Comparison of ENCODE assay signal across 1 cellular context in the genomic region with DNA sequence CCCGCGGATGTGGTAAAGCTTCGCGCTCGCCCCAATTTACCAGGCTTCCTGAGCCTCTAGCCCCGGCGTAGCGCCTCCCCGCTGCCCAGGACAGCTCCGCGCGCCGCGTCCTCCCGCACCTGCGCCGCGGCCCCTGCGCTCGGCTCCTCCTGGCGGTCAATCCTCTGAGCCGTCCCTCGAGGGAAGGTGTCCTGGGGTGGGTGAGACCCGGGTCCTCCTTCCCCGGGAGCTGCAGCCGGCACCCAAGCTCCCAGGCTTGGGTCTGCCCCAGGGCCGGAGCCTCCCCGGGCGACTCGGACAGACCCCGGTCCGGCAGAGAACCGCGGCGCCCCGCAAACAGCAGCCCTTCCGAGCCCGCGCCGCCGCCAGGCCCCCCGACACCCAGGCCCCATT.
TF ChIP-seq lines count a peak whose summit lies in the region.

No MANE protein-coding gene starts in this region.

TF ChIP-seq in K562, 482 proteins besides CTCF, POLR2A, EP300 and RAD21 (continued from another document and continues in another):
- TF ChIP-seq ZNF282 (CRISPR knock-in tag; IDR thresholded peaks at IDR 0.05) (0 out of 2 replicates have a peak, but pooled peaks have one; percentile 8), EP400 (IDR thresholded peaks at IDR 0.05) (peak; percentile 13; the same call in 1 of the 2 replicates), XRCC5 (IDR thresholded peaks at IDR 0.05; ENCODE audit: low read depth, low read length) (0 out of 2 replicates have a peak, but pooled peaks have one; percentile 50), RBFOX2 (IDR thresholded peaks at IDR 0.05; ENCODE audit: low read depth, low read length) (no peak; the same call in 1 of the 2 replicates), MED1 (CRISPR knock-in tag; IDR thresholded peaks at IDR 0.05; ENCODE audit: borderline replicate concordance) (no peak), CREM (IDR thresholded peaks at IDR 0.05; ENCODE audit: low read depth) (peak; percentile 49; the same call in 1 of the 2 replicates), TAF1 (IDR thresholded peaks at IDR 0.05; ENCODE audit: control insufficient read depth, extremely low read depth, insufficient read depth, low read length, severe bottlenecking) (peak; percentile 20), RUNX1 (IDR thresholded peaks at IDR 0.05; ENCODE audit: low read depth) (0 out of 2 replicates have a peak, but pooled peaks have one; percentile 50), DNMT1 (IDR thresholded peaks at IDR 0.05) (no peak), ZBED1 (IDR thresholded peaks at IDR 0.05) (peak; percentile 74; the same call in 1 of the 2 replicates), PYGO2 (tag; IDR thresholded peaks at IDR 0.05) (no peak)
- TF ChIP-seq, protein P1, sequence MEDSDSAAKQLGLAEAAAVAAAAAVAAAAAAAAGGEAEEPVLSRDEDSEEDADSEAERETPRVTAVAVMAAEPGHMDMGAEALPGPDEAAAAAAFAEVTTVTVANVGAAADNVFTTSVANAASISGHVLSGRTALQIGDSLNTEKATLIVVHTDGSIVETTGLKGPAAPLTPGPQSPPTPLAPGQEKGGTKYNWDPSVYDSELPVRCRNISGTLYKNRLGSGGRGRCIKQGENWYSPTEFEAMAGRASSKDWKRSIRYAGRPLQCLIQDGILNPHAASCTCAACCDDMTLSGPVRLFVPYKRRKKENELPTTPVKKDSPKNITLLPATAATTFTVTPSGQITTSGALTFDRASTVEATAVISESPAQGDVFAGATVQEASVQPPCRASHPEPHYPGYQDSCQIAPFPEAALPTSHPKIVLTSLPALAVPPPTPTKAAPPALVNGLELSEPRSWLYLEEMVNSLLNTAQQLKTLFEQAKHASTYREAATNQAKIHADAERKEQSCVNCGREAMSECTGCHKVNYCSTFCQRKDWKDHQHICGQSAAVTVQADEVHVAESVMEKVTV (CRISPR knock-in tag; IDR thresholded peaks at IDR 0.05): peak; percentile 42; the same call in 1 of the 2 replicates
- TF ChIP-seq, protein P2, sequence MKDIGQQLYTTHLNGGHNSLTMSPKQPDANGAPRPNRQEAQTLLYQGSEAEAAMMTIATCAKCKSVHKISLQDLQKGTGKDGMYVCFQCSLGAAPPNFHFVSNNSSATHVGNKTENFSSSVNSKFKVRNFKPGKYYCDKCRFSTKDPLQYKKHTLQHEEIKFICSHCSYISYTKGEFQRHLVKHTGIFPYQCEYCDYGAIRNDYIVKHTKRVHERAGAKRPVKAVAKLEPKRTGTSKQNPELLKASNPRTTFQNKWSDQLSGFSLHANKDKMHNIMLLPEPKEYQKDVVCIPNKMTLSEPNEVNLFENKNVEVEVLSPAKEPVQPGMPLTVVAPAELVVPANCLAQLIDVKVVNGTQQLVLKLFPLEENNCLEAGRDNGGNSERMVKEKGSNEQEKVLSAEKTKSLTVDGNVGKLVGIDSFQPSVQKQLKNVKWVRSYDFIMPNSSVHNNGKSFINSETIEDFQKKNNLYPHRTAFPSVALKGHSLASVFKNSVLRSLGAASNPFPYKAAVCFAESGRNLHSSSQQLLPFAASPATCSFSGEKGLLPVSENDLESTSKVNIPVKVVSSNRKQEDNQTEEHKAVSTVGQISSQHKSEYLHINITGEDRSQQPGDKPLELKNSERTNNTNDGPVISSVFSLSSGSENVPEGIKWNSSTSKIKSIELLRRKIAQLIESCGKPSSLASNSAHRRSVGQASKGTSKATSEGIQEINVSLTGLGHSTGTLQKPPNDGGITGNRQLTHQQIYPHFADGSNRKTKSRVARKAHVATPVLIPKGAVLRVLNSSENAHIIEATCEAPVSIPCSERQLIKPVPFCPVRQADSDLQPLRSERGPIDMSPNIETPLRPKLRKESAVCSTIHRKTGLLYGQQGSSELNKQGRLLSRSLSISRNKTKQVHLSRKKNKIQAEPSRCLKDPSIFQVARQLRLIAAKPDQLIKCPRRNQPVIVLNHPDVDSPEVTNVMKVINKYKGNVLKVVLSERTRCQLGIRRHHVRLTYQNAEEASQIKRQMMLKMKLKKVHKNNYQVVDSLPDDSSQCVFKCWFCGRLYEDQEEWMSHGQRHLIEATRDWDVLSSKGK (CRISPR knock-in tag; IDR thresholded peaks at IDR 0.05): no peak
- TF ChIP-seq, protein P3, sequence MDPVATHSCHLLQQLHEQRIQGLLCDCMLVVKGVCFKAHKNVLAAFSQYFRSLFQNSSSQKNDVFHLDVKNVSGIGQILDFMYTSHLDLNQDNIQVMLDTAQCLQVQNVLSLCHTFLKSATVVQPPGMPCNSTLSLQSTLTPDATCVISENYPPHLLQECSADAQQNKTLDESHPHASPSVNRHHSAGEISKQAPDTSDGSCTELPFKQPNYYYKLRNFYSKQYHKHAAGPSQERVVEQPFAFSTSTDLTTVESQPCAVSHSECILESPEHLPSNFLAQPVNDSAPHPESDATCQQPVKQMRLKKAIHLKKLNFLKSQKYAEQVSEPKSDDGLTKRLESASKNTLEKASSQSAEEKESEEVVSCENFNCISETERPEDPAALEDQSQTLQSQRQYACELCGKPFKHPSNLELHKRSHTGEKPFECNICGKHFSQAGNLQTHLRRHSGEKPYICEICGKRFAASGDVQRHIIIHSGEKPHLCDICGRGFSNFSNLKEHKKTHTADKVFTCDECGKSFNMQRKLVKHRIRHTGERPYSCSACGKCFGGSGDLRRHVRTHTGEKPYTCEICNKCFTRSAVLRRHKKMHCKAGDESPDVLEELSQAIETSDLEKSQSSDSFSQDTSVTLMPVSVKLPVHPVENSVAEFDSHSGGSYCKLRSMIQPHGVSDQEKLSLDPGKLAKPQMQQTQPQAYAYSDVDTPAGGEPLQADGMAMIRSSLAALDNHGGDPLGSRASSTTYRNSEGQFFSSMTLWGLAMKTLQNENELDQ (CRISPR knock-in tag; IDR thresholded peaks at IDR 0.05; ENCODE audit: borderline replicate concordance): no peak
- TF ChIP-seq, protein P4, sequence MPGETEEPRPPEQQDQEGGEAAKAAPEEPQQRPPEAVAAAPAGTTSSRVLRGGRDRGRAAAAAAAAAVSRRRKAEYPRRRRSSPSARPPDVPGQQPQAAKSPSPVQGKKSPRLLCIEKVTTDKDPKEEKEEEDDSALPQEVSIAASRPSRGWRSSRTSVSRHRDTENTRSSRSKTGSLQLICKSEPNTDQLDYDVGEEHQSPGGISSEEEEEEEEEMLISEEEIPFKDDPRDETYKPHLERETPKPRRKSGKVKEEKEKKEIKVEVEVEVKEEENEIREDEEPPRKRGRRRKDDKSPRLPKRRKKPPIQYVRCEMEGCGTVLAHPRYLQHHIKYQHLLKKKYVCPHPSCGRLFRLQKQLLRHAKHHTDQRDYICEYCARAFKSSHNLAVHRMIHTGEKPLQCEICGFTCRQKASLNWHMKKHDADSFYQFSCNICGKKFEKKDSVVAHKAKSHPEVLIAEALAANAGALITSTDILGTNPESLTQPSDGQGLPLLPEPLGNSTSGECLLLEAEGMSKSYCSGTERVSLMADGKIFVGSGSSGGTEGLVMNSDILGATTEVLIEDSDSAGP (CRISPR knock-in tag; IDR thresholded peaks at IDR 0.05): no peak
- TF ChIP-seq, protein P5, sequence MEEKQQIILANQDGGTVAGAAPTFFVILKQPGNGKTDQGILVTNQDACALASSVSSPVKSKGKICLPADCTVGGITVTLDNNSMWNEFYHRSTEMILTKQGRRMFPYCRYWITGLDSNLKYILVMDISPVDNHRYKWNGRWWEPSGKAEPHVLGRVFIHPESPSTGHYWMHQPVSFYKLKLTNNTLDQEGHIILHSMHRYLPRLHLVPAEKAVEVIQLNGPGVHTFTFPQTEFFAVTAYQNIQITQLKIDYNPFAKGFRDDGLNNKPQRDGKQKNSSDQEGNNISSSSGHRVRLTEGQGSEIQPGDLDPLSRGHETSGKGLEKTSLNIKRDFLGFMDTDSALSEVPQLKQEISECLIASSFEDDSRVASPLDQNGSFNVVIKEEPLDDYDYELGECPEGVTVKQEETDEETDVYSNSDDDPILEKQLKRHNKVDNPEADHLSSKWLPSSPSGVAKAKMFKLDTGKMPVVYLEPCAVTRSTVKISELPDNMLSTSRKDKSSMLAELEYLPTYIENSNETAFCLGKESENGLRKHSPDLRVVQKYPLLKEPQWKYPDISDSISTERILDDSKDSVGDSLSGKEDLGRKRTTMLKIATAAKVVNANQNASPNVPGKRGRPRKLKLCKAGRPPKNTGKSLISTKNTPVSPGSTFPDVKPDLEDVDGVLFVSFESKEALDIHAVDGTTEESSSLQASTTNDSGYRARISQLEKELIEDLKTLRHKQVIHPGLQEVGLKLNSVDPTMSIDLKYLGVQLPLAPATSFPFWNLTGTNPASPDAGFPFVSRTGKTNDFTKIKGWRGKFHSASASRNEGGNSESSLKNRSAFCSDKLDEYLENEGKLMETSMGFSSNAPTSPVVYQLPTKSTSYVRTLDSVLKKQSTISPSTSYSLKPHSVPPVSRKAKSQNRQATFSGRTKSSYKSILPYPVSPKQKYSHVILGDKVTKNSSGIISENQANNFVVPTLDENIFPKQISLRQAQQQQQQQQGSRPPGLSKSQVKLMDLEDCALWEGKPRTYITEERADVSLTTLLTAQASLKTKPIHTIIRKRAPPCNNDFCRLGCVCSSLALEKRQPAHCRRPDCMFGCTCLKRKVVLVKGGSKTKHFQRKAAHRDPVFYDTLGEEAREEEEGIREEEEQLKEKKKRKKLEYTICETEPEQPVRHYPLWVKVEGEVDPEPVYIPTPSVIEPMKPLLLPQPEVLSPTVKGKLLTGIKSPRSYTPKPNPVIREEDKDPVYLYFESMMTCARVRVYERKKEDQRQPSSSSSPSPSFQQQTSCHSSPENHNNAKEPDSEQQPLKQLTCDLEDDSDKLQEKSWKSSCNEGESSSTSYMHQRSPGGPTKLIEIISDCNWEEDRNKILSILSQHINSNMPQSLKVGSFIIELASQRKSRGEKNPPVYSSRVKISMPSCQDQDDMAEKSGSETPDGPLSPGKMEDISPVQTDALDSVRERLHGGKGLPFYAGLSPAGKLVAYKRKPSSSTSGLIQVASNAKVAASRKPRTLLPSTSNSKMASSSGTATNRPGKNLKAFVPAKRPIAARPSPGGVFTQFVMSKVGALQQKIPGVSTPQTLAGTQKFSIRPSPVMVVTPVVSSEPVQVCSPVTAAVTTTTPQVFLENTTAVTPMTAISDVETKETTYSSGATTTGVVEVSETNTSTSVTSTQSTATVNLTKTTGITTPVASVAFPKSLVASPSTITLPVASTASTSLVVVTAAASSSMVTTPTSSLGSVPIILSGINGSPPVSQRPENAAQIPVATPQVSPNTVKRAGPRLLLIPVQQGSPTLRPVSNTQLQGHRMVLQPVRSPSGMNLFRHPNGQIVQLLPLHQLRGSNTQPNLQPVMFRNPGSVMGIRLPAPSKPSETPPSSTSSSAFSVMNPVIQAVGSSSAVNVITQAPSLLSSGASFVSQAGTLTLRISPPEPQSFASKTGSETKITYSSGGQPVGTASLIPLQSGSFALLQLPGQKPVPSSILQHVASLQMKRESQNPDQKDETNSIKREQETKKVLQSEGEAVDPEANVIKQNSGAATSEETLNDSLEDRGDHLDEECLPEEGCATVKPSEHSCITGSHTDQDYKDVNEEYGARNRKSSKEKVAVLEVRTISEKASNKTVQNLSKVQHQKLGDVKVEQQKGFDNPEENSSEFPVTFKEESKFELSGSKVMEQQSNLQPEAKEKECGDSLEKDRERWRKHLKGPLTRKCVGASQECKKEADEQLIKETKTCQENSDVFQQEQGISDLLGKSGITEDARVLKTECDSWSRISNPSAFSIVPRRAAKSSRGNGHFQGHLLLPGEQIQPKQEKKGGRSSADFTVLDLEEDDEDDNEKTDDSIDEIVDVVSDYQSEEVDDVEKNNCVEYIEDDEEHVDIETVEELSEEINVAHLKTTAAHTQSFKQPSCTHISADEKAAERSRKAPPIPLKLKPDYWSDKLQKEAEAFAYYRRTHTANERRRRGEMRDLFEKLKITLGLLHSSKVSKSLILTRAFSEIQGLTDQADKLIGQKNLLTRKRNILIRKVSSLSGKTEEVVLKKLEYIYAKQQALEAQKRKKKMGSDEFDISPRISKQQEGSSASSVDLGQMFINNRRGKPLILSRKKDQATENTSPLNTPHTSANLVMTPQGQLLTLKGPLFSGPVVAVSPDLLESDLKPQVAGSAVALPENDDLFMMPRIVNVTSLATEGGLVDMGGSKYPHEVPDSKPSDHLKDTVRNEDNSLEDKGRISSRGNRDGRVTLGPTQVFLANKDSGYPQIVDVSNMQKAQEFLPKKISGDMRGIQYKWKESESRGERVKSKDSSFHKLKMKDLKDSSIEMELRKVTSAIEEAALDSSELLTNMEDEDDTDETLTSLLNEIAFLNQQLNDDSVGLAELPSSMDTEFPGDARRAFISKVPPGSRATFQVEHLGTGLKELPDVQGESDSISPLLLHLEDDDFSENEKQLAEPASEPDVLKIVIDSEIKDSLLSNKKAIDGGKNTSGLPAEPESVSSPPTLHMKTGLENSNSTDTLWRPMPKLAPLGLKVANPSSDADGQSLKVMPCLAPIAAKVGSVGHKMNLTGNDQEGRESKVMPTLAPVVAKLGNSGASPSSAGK (IDR thresholded peaks at IDR 0.05): no peak
- TF ChIP-seq, protein P6, sequence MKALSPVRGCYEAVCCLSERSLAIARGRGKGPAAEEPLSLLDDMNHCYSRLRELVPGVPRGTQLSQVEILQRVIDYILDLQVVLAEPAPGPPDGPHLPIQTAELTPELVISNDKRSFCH (CRISPR knock-in tag; IDR thresholded peaks at IDR 0.05): no peak
- TF ChIP-seq, protein P6 (tag; IDR thresholded peaks at IDR 0.05): no peak
- TF ChIP-seq, protein P7, sequence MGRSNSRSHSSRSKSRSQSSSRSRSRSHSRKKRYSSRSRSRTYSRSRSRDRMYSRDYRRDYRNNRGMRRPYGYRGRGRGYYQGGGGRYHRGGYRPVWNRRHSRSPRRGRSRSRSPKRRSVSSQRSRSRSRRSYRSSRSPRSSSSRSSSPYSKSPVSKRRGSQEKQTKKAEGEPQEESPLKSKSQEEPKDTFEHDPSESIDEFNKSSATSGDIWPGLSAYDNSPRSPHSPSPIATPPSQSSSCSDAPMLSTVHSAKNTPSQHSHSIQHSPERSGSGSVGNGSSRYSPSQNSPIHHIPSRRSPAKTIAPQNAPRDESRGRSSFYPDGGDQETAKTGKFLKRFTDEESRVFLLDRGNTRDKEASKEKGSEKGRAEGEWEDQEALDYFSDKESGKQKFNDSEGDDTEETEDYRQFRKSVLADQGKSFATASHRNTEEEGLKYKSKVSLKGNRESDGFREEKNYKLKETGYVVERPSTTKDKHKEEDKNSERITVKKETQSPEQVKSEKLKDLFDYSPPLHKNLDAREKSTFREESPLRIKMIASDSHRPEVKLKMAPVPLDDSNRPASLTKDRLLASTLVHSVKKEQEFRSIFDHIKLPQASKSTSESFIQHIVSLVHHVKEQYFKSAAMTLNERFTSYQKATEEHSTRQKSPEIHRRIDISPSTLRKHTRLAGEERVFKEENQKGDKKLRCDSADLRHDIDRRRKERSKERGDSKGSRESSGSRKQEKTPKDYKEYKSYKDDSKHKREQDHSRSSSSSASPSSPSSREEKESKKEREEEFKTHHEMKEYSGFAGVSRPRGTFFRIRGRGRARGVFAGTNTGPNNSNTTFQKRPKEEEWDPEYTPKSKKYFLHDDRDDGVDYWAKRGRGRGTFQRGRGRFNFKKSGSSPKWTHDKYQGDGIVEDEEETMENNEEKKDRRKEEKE (IDR thresholded peaks at IDR 0.05; ENCODE audit: borderline replicate concordance in 1 of 2, control insufficient read depth in 1 of 2, low read depth in 2 of 2, low read length in 1 of 2): 0 out of 4 replicates have a peak, but pooled peaks of 1 of the 2 experiments have one; percentile 46
